In the genomic region with DNA sequence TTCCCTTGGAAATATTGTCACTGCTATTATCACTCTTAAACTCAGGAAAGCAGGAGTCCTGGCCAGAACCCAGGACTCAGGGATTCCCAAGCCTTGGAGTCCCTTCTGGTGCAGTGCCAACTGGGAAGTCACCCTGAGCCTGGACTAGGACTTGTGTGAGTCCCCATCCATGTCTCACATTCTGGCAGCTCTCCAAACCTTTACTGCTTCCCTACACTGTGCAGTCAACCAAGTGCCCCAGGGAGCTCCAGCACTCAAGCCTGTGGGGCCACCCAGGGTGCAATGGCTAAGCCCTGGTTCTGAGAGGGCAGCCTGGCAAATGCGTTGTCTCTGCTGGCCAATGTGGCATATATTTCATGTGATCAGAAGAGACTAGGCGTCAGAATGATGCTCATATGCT, we compare ENCODE assay signal across 15 cellular contexts.
DNase-seq lines count a peak whose midpoint lies in the region; ATAC-seq and TF ChIP-seq lines count a peak whose summit lies in the region.
"Had no signal": no experiment of that assay in that cellular context is flagged by ENCODE, and none has a peak within 500 bp of the region (broad histone marks: within the 10 kb centered on the region; RNA-seq: fewer than 3 reads in every experiment).

No MANE protein-coding gene starts in this region.

- no peak overlapping the region for H3K4me3 ChIP-seq in epithelial cell of proximal tubule (ENCODE audit: low read depth, low read length)
- H3K4me3 ChIP-seq: hepatocyte, suprapubic skin had no signal

- ATAC-seq in HG03469 (IDR thresholded peaks at IDR 0.05; ENCODE audit: unreplicated experiment): no peak
- ATAC-seq: Panc1 had no signal

- TF ChIP-seq CTCF in epithelial cell of proximal tubule (conservative IDR thresholded peaks at IDR 0.05; ENCODE audit: low read depth, low read length): no peak

- in situ Hi-C loops in Caki2 (cut with HindIII; ENCODE audit: low pct_unique_long_range_greater_than_20kb, low sequenced_read_pairs): no loop called here

- DNase-seq in Caki2 (ENCODE audit: low read depth): peak; percentile 72
- peak; percentile 31 for DNase-seq in H4 (ENCODE audit: low spot score)
- peak; percentile 55 for DNase-seq in NCI-H2171 treated with DMSO at 0.1 percent for 48 hours (lab: John Stamatoyannopoulos, UW)
- peak; percentile 26 for DNase-seq in epithelial cell of proximal tubule (ENCODE audit: low read depth)
- DNase-seq in activated gamma-delta T cell treated with Interleukin-2 at 50 U/mL for 16 hours: no peak
- DNase-seq in HUDEP-2 (lab: John Stamatoyannopoulos, UW; ENCODE audit: unreplicated experiment in 76 of 76): no peak
- DNase-seq: activated B cell treated with CpG ODN at 0.5 μM for 24 hours; AML-193; central memory CD4-positive, alpha-beta T cell; effector CD4-positive, alpha-beta T cell; stimulated activated CD4-positive, alpha-beta T cell treated with anti-CD3 and anti-CD28 coated beads, Interleukin-4, amount 100 ng/mL, for 24 hours had no signal

Comparison
In these comparisons a context has a peak if more than half of its experiments do, and no peak if none do; other contexts are left out.
1. DNase-seq: peak in Caki2 (single experiment), H4 (single experiment), NCI-H2171 treated with DMSO at 0.1 percent for 48 hours (single experiment) and epithelial cell of proximal tubule (single experiment); none in activated gamma-delta T cell treated with Interleukin-2 at 50 U/mL for 16 hours (single experiment) and HUDEP-2 (0 of 76).